20 cellular contexts compared by ENCODE assay signal in the genomic region with DNA sequence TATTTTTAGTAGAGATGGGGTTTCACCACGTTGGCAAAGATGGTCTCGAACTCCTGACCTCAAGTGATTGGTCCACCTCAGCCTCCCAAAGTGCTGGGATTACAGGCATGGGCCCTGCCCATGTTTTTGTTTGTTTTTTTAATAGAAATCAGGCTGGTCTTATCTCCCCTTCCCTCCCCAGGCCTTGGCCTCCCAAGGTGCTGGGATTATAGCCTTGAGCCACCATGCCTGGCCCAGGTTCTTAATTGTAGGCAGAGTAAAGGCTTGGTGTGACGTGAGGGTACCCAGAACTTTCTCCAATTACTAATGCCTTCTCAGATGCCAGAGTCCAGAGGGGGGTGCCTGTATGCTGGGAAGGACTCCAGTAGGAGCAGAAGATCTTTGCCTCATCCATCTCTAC.
"Had no signal": no experiment of that assay in that cellular context is flagged by ENCODE, and none has a peak within 500 bp of the region (broad histone marks: within the 10 kb centered on the region; RNA-seq: fewer than 3 reads in every experiment).

No MANE protein-coding gene starts in this region.

- H3K36me3 ChIP-seq: breast epithelium, colonic mucosa, heart right ventricle, left ventricle myocardium inferior, neural progenitor cell, sigmoid colon, thoracic aorta had no signal

- ATAC-seq: heart right ventricle; naive thymus-derived CD8-positive, alpha-beta T cell; stimulated activated naive B cell treated with anti-CD40 and anti-IgM and Interleukin-4, amounts not matched to agents 10 μg/mL and 1 μg/mL and 100 μg/mL, for 72 hours had no signal

- H3K4me3 ChIP-seq: breast epithelium, colonic mucosa, heart right ventricle, left ventricle myocardium inferior, neural progenitor cell, sigmoid colon, thoracic aorta had no signal

- H3K4me1 ChIP-seq: breast epithelium, colonic mucosa had no signal

- H3K9ac ChIP-seq: neural progenitor cell had no signal

- H3K9me3 ChIP-seq: breast epithelium, colonic mucosa, heart right ventricle, left ventricle myocardium inferior, sigmoid colon, thoracic aorta had no signal

- DNase-seq: activated CD4-positive, alpha-beta memory T cell treated with anti-CD3 and anti-CD28 coated beads, Interleukin-2, amount 10 ng/mL, durations not matched to agents 7 days and 5 days; activated CD4-positive, alpha-beta T cell treated with anti-CD3 and anti-CD28 coated beads, Interleukin-2, amount 10 ng/mL, durations not matched to agents 24 days and 14 days; activated effector memory CD4-positive, alpha-beta T cell treated with Interleukin-2 at 50 U/mL for 16 hours; activated naive CD4-positive, alpha-beta T cell treated with anti-CD3 and anti-CD28 coated beads for 36 hours; activated naive CD8-positive, alpha-beta T cell treated with anti-CD3 and anti-CD28 coated beads, Interleukin-2, amount 10 ng/mL, durations not matched to agents 7 days and 5 days; activated T-cell treated with anti-CD3 and anti-CD28 coated beads, Interleukin-2, amount 50 U/mL, for 72 hours; amniotic stem cell; colonic mucosa; heart right ventricle; left ventricle myocardium inferior; naive thymus-derived CD8-positive, alpha-beta T cell; retina; sigmoid colon; stimulated activated CD4-positive, alpha-beta T cell treated with anti-CD3 and anti-CD28 coated beads, Interleukin-2, amount 100 ng/mL, for 48 hours; stimulated activated CD8-positive, alpha-beta memory T cell treated with anti-CD3 and anti-CD28 coated beads, Interleukin-4, amount 100 ng/mL, for 48 hours; stimulated activated naive B cell treated with anti-CD40 and anti-IgM and Interleukin-4, amounts not matched to agents 10 μg/mL and 1 μg/mL and 100 μg/mL, for 72 hours; T1000 had no signal

- H3K4me2 ChIP-seq: neural progenitor cell had no signal

- H3K27ac ChIP-seq: breast epithelium, heart right ventricle, left ventricle myocardium inferior, neural progenitor cell, sigmoid colon, thoracic aorta had no signal

- H3K27me3 ChIP-seq: breast epithelium, colonic mucosa, heart right ventricle, neural progenitor cell, sigmoid colon had no signal
